ENCODE assay signal across 25 cellular contexts in the genomic region with DNA sequence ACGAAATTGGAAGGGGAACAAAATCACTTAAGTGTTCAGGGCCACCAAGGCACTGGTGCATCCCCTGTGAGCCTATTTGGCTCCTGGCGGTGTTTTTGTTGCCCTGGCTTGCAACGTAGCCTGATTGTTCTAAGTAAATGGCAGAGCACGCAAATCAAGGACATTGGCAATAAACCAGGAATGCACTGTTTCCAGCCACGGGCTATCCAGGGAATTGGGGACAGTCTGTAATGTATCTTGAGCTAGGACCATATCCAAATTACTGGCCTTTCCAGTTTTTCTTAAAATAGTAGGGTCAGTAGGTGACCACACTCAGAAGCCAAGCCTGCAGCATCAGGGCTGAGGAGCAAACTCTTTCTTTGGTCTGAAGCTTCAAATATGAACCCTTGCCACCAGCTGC.
A peak's percentile ranks its signal among the peaks of the same experiment; 100 is the strongest.
DNase-seq lines count a peak whose midpoint lies in the region; ATAC-seq and TF ChIP-seq lines count a peak whose summit lies in the region.
"Had no signal": no experiment of that assay in that cellular context is flagged by ENCODE, and none has a peak within 500 bp of the region (broad histone marks: within the 10 kb centered on the region; RNA-seq: fewer than 3 reads in every experiment).

No MANE protein-coding gene starts in this region.

- no peaks in the 10 kb centered on the region for H3K27me3 ChIP-seq in right atrium auricular region
- no peaks in the 10 kb centered on the region for H3K27me3 ChIP-seq in parathyroid adenoma (ENCODE audit: control insufficient read depth, insufficient read depth, low read length)
- no peaks in the 10 kb centered on the region for H3K27me3 ChIP-seq in testis
- no peaks in the 10 kb centered on the region for H3K27me3 ChIP-seq in vagina
- no peaks in the 10 kb centered on the region for H3K27me3 ChIP-seq in aorta (ENCODE audit: control insufficient read depth in 1 of 2, insufficient read depth in 2 of 2, low read length in 1 of 2)
- H3K27me3 ChIP-seq: MG63, Peyer's patch had no signal

- no peaks in the 10 kb centered on the region for H3K36me3 ChIP-seq in right atrium auricular region
- H3K36me3 ChIP-seq in parathyroid adenoma (ENCODE audit: control insufficient read depth, insufficient read depth, low read length) = no peaks in the 10 kb centered on the region
- H3K36me3 ChIP-seq in testis (ENCODE audit: low read depth, missing control alignments) = no peaks in the 10 kb centered on the region
- H3K36me3 ChIP-seq in vagina = no peaks in the 10 kb centered on the region
- no peaks in the 10 kb centered on the region for H3K36me3 ChIP-seq in aorta (ENCODE audit: control insufficient read depth in 1 of 2, insufficient read depth in 2 of 2, low read length in 1 of 2)
- H3K36me3 ChIP-seq: MG63, Peyer's patch had no signal

- no peaks in the 10 kb centered on the region for H3K79me2 ChIP-seq in parathyroid adenoma

- H3K27ac ChIP-seq in right atrium auricular region (no peak overlapping the region), parathyroid adenoma (peak overlapping the region; percentile 50), testis (no peak overlapping the region), vagina (no peak overlapping the region), aorta (ENCODE audit: low read depth in 1 of 2, low read length in 2 of 2) (no peak overlapping the region)
- H3K27ac ChIP-seq: Peyer's patch had no signal

- intact Hi-C loops in Right ventricle myocardium inferior (cut with DNase I) (no loop called here), testis (cut with DNase I; ENCODE audit: low total_unique reads) (no loop called here), vagina (cut with DNase I) (no loop called here), aorta (cut with DNase I) (no loop called here)

- H2AFZ ChIP-seq in parathyroid adenoma = peak overlapping the region; percentile 36

- H3K9me3 ChIP-seq in right atrium auricular region (no peaks in the 10 kb centered on the region), parathyroid adenoma (ENCODE audit: control insufficient read depth, low read length) (no peaks in the 10 kb centered on the region), testis (no peaks in the 10 kb centered on the region), vagina (no peaks in the 10 kb centered on the region), aorta (ENCODE audit: control insufficient read depth, low read length) (no peaks in the 10 kb centered on the region)
- H3K9me3 ChIP-seq: MG63, Peyer's patch had no signal

- WGBS in testis, 2 donors = 30 to 38% methylated on average over 5 of the region's 5 CpGs
- WGBS in aorta, 2 donors = 20 to 25% methylated on average over 5 of the region's 5 CpGs

- no peak overlapping the region for H3K4me3 ChIP-seq in right atrium auricular region
- peak overlapping the region; percentile 27 for H3K4me3 ChIP-seq in parathyroid adenoma (ENCODE audit: low read depth, low read length)
- no peak overlapping the region for H3K4me3 ChIP-seq in testis
- H3K4me3 ChIP-seq in vagina = no peak overlapping the region
- no peak overlapping the region for H3K4me3 ChIP-seq in aorta (ENCODE audit: low read length in 2 of 2)
- H3K4me3 ChIP-seq: MG63, Peyer's patch had no signal

- no peak overlapping the region for H3K9ac ChIP-seq in parathyroid adenoma

- DNase-seq in Right ventricle myocardium inferior (ENCODE audit: missing footprints) = no peak
- no peak for DNase-seq in right atrium auricular region (ENCODE audit: low spot score)
- DNase-seq in globus pallidus (ENCODE audit: low spot score) = peak; percentile 15
- DNase-seq in testis = peak; percentile 26
- no peak for DNase-seq in NK-92 (lab: John Stamatoyannopoulos, UW; ENCODE audit: unreplicated experiment)
- DNase-seq in vagina (ENCODE audit: extremely low spot score in 2 of 2) = no peak
- no peak for DNase-seq in aorta
- DNase-seq: 8988T; CD4-positive, CD25-positive, alpha-beta regulatory T cell; COR-L47; DMS 273 treated with DMSO at 0.1 percent for 48 hours; DND-41; GDM1; GOT3; Karpas-422; MG63; NCI-H1092; NCI-H146; NCI-H2029 treated with DMSO at 0.1 percent for 48 hours; NCI-H2171; NCI-H526; NK-92 treated with Interleukin-12 subunit alpha and Interleukin-12 subunit beta, amount 100 ng/mL, for 24 hours; Peyer's patch had no signal

- TF ChIP-seq POLR2A in testis (IDR thresholded peaks at IDR 0.05) (no peak), vagina (IDR thresholded peaks at IDR 0.05) (no peak)

- peak overlapping the region; percentile 58 for H3K4me2 ChIP-seq in parathyroid adenoma (ENCODE audit: low read length)

- peak; percentile 86 for ATAC-seq in Right ventricle myocardium inferior
- ATAC-seq in aorta (ENCODE audit: low FRiP score) = no peak
- ATAC-seq: HCT116 had no signal

- TF ChIP-seq CTCF in right atrium auricular region (IDR thresholded peaks at IDR 0.05) (no peak), parathyroid adenoma (IDR thresholded peaks at IDR 0.05) (no peak), testis (IDR thresholded peaks at IDR 0.05) (no peak), vagina (IDR thresholded peaks at IDR 0.05) (no peak)

- H3K4me1 ChIP-seq in right atrium auricular region (peaks cover 0 to 8% of the 10 kb centered on the region in 2 donors), parathyroid adenoma (peaks cover 8% of the 10 kb centered on the region), testis (no peaks in the 10 kb centered on the region), vagina (peaks cover 5% of the 10 kb centered on the region), aorta (ENCODE audit: control insufficient read depth in 1 of 2, insufficient read depth in 2 of 2, low read length in 2 of 2) (no peaks in the 10 kb centered on the region)
- H3K4me1 ChIP-seq: Peyer's patch had no signal

Comparison
In these comparisons a context has a peak if more than half of its experiments do, and no peak if none do; other contexts are left out.
1. DNase-seq: peak in globus pallidus (single experiment) and testis (single experiment); none in Right ventricle myocardium inferior (single experiment), right atrium auricular region (single experiment), NK-92 (single experiment), vagina (0 of 2) and aorta (0 of 2).